1 cellular context compared by ENCODE assay signal in the genomic region with DNA sequence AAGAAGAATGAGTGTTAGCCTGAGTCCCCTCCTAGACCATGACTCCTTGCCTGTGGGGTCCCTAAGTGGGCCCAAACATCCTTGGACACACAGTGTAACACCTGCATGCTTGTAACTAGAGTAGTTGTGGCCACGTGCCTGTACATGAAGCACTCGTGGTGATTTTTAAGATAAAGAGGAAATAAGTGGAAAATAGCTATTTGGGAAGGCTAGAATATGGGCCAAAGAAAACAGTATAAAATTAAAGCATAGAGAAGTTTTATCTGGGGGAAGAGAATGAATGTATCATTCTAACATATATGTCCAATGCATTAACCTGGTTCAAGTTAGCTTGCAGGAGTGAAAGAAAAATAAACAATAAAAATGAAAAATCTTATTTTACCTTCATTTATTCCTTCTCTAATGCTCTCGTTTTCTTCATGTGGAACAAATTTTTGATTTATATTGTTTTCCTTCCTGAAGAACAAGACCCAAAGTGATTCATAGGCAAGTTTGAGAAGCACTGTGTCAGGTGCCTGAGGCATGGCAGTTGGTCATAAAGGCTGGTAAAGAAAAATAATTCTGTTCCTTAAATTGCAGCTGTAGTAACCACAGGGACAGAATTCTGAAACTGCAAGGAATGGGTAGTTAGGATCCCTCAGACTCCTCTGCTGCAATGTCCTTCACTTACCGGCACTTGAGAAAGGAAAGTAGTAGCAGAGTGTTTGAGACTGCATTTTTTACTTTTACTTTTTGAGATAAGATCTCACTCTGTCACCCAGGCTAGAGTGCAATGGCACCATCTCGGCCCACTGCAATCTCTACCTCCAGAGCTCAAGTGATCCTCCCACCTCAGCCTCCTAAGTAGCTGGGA.
TF ChIP-seq lines count a peak whose summit lies in the region.

No MANE protein-coding gene starts in this region.

TF ChIP-seq in HEK293, 187 proteins besides CTCF, POLR2A, EP300 and RAD21 (continued from another document):
- TF ChIP-seq, protein P1, sequence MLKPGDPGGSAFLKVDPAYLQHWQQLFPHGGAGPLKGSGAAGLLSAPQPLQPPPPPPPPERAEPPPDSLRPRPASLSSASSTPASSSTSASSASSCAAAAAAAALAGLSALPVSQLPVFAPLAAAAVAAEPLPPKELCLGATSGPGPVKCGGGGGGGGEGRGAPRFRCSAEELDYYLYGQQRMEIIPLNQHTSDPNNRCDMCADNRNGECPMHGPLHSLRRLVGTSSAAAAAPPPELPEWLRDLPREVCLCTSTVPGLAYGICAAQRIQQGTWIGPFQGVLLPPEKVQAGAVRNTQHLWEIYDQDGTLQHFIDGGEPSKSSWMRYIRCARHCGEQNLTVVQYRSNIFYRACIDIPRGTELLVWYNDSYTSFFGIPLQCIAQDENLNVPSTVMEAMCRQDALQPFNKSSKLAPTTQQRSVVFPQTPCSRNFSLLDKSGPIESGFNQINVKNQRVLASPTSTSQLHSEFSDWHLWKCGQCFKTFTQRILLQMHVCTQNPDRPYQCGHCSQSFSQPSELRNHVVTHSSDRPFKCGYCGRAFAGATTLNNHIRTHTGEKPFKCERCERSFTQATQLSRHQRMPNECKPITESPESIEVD (tag by site-specific recombination; IDR thresholded peaks at IDR 0.05), result peak; percentile 70
- no peak for TF ChIP-seq ZSCAN23 (tag by site-specific recombination; IDR thresholded peaks at IDR 0.05)
- TF ChIP-seq ZNF843 (tag by site-specific recombination; IDR thresholded peaks at IDR 0.05), result peak; percentile 50; the same call in 1 of the 2 replicates
- no peak for TF ChIP-seq ZNF658 (tag by site-specific recombination; IDR thresholded peaks at IDR 0.05)
- no peak for TF ChIP-seq ZNF530 (tag by site-specific recombination; IDR thresholded peaks at IDR 0.05; ENCODE audit: low read depth)
- TF ChIP-seq, protein P2, sequence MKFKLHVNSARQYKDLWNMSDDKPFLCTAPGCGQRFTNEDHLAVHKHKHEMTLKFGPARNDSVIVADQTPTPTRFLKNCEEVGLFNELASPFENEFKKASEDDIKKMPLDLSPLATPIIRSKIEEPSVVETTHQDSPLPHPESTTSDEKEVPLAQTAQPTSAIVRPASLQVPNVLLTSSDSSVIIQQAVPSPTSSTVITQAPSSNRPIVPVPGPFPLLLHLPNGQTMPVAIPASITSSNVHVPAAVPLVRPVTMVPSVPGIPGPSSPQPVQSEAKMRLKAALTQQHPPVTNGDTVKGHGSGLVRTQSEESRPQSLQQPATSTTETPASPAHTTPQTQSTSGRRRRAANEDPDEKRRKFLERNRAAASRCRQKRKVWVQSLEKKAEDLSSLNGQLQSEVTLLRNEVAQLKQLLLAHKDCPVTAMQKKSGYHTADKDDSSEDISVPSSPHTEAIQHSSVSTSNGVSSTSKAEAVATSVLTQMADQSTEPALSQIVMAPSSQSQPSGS (tag by site-specific recombination; IDR thresholded peaks at IDR 0.05; ENCODE audit: low read depth), result no peak
- TF ChIP-seq GLI2 (tag by site-specific recombination; IDR thresholded peaks at IDR 0.05; ENCODE audit: borderline replicate concordance, low read depth), result no peak
- TF ChIP-seq ZNF629 (tag by site-specific recombination; IDR thresholded peaks at IDR 0.05), result 0 out of 2 replicates have a peak, but pooled peaks have one; percentile 15
- no peak for TF ChIP-seq ZNF501 (tag by site-specific recombination; IDR thresholded peaks at IDR 0.05)
- TF ChIP-seq ZNF548 (tag by site-specific recombination; IDR thresholded peaks at IDR 0.05), result no peak
- TF ChIP-seq OSR2 (tag by site-specific recombination; IDR thresholded peaks at IDR 0.05), result peak; percentile 11; the same call in 1 of the 2 replicates
- TF ChIP-seq, protein P3, sequence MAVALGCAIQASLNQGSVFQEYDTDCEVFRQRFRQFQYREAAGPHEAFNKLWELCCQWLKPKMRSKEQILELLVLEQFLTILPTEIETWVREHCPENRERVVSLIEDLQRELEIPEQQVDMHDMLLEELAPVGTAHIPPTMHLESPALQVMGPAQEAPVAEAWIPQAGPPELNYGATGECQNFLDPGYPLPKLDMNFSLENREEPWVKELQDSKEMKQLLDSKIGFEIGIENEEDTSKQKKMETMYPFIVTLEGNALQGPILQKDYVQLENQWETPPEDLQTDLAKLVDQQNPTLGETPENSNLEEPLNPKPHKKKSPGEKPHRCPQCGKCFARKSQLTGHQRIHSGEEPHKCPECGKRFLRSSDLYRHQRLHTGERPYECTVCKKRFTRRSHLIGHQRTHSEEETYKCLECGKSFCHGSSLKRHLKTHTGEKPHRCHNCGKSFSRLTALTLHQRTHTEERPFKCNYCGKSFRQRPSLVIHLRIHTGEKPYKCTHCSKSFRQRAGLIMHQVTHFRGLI (tag by site-specific recombination; IDR thresholded peaks at IDR 0.05), result no peak
- TF ChIP-seq, protein P4, sequence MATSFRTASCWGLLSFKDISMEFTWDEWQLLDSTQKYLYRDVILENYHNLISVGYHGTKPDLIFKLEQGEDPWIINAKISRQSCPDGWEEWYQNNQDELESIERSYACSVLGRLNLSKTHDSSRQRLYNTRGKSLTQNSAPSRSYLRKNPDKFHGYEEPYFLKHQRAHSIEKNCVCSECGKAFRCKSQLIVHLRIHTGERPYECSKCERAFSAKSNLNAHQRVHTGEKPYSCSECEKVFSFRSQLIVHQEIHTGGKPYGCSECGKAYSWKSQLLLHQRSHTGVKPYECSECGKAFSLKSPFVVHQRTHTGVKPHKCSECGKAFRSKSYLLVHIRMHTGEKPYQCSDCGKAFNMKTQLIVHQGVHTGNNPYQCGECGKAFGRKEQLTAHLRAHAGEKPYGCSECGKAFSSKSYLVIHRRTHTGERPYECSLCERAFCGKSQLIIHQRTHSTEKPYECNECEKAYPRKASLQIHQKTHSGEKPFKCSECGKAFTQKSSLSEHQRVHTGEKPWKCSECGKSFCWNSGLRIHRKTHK (tag by site-specific recombination; IDR thresholded peaks at IDR 0.05), result no peak
- TF ChIP-seq ZNF560 (tag by site-specific recombination; IDR thresholded peaks at IDR 0.05; ENCODE audit: borderline replicate concordance), result no peak
- TF ChIP-seq FEZF1 (tag by site-specific recombination; IDR thresholded peaks at IDR 0.05), result peak; percentile 51
- no peak for TF ChIP-seq ZBTB48 (tag by site-specific recombination; IDR thresholded peaks at IDR 0.05)
- no peak for TF ChIP-seq ZNF138 (tag by site-specific recombination; IDR thresholded peaks at IDR 0.05; ENCODE audit: borderline replicate concordance)
- TF ChIP-seq ZNF324 (tag by site-specific recombination; IDR thresholded peaks at IDR 0.05), result no peak
- TF ChIP-seq TCF7L2 (IDR thresholded peaks at IDR 0.05; ENCODE audit: borderline replicate concordance, low read depth, low read length), result no peak
- TF ChIP-seq ZNF792 (tag by site-specific recombination; IDR thresholded peaks at IDR 0.05), result no peak
- TF ChIP-seq ZNF140 (tag by site-specific recombination; IDR thresholded peaks at IDR 0.05), result no peak
- TF ChIP-seq ZNF221 (tag by site-specific recombination; IDR thresholded peaks at IDR 0.05; ENCODE audit: borderline replicate concordance), result no peak
- no peak for TF ChIP-seq ZNF335 (tag by site-specific recombination; conservative IDR thresholded peaks at IDR 0.05)
- no peak for TF ChIP-seq ZNF112 (tag by site-specific recombination; IDR thresholded peaks at IDR 0.05)
- no peak for TF ChIP-seq ZNF37A (tag by site-specific recombination; IDR thresholded peaks at IDR 0.05)
- TF ChIP-seq, protein P5, sequence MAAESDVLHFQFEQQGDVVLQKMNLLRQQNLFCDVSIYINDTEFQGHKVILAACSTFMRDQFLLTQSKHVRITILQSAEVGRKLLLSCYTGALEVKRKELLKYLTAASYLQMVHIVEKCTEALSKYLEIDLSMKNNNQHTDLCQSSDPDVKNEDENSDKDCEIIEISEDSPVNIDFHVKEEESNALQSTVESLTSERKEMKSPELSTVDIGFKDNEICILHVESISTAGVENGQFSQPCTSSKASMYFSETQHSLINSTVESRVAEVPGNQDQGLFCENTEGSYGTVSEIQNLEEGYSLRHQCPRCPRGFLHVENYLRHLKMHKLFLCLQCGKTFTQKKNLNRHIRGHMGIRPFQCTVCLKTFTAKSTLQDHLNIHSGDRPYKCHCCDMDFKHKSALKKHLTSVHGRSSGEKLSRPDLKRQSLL (tag by site-specific recombination; IDR thresholded peaks at IDR 0.05), result no peak
- no peak for TF ChIP-seq ZNF660 (tag by site-specific recombination; IDR thresholded peaks at IDR 0.05)
- TF ChIP-seq ZXDB (tag by site-specific recombination; IDR thresholded peaks at IDR 0.05), result peak; percentile 58; the same call in 1 of the 2 replicates
TF ChIP-seq in HEK293: peak in this region for 6.
